In genomic region chr15:39127925-39128617, GRCh38 we compare ENCODE assay signal across 8 cellular contexts.
A peak's percentile ranks its signal among the peaks of the same experiment; 100 is the strongest.
DNase-seq lines count a peak whose midpoint lies in the region; ATAC-seq and TF ChIP-seq lines count a peak whose summit lies in the region.

No MANE protein-coding gene starts in this region.

- H3K9ac ChIP-seq in HUES48 (ENCODE audit: low read depth, low read length): no peak overlapping the region

- H3K27ac ChIP-seq in HUES48 (ENCODE audit: low read depth, low read length): peak overlapping the region; percentile 78
- no peak overlapping the region for H3K27ac ChIP-seq in ovary
- no peak overlapping the region for H3K27ac ChIP-seq in vagina

- ATAC-seq in activated naive CD8-positive, alpha-beta T cell treated with anti-CD3 and anti-CD28 coated beads, Interleukin-2, amount 10 ng/mL, durations not matched to agents 7 days and 5 days (ENCODE audit: low read depth): peak; percentile 45
- no peak for ATAC-seq in GM18502 (IDR thresholded peaks at IDR 0.05; ENCODE audit: poor library complexity, unreplicated experiment)

- H3K36me3 Mint-ChIP-seq in activated naive CD8-positive, alpha-beta T cell treated with anti-CD3 and anti-CD28 coated beads, Interleukin-2, amount 10 ng/mL, durations not matched to agents 7 days and 5 days: peaks cover 2% of the 10 kb centered on the region

- H3K4me1 ChIP-seq in HUES48 (ENCODE audit: control insufficient read depth, insufficient read depth, low read length) (peaks cover 21% of the 10 kb centered on the region), ovary (ENCODE audit: insufficient read depth) (peaks cover 10% of the 10 kb centered on the region), vagina (peaks cover 18% of the 10 kb centered on the region)

- H3K4me3 ChIP-seq in AG04449 (ENCODE audit: low read depth, low read length) (no peak overlapping the region), HUES48 (ENCODE audit: low read depth, low read length) (no peak overlapping the region), kidney epithelial cell (ENCODE audit: low read depth, low read length) (no peak overlapping the region), ovary (no peak overlapping the region), vagina (no peak overlapping the region)

- no peak overlapping the region for H3K27ac Mint-ChIP-seq in activated naive CD8-positive, alpha-beta T cell treated with anti-CD3 and anti-CD28 coated beads, Interleukin-2, amount 10 ng/mL, durations not matched to agents 7 days and 5 days

- intact Hi-C loops in ovary (cut with DNase I): no loop called here
- intact Hi-C loops in vagina (cut with DNase I): no loop called here

- H3K4me1 Mint-ChIP-seq in activated naive CD8-positive, alpha-beta T cell treated with anti-CD3 and anti-CD28 coated beads, Interleukin-2, amount 10 ng/mL, durations not matched to agents 7 days and 5 days: peaks cover 9% of the 10 kb centered on the region

- TF ChIP-seq EP300 in ovary (IDR thresholded peaks at IDR 0.05): no peak

- H3K4me3 Mint-ChIP-seq in activated naive CD8-positive, alpha-beta T cell treated with anti-CD3 and anti-CD28 coated beads, Interleukin-2, amount 10 ng/mL, durations not matched to agents 7 days and 5 days: no peak overlapping the region

- no peaks in the 10 kb centered on the region for H3K9me3 ChIP-seq in HUES48 (ENCODE audit: control insufficient read depth, insufficient read depth, low read length)
- H3K9me3 ChIP-seq in ovary: no peaks in the 10 kb centered on the region
- H3K9me3 ChIP-seq in vagina: no peaks in the 10 kb centered on the region

- CTCF ChIA-PET in AG04449 (lab: Yijun Ruan, JAX): interaction anchor here (0.8 kb wide), 1 partner anchor 11 kb away, joined by 3 read pairs; no protein-coding TSS in a partner anchor

- H3K36me3 ChIP-seq in HUES48 (ENCODE audit: control insufficient read depth, insufficient read depth, low read length): no peaks in the 10 kb centered on the region
- H3K36me3 ChIP-seq in kidney epithelial cell (ENCODE audit: control insufficient read depth, insufficient read depth, low read length): no peaks in the 10 kb centered on the region
- no peaks in the 10 kb centered on the region for H3K36me3 ChIP-seq in ovary
- no peaks in the 10 kb centered on the region for H3K36me3 ChIP-seq in vagina

- 17 to 30% (median 19%) methylated on average over 2 of the region's 2 CpGs for WGBS in ovary, 3 donors

- peaks cover 1% of the 10 kb centered on the region for H3K9me3 Mint-ChIP-seq in activated naive CD8-positive, alpha-beta T cell treated with anti-CD3 and anti-CD28 coated beads, Interleukin-2, amount 10 ng/mL, durations not matched to agents 7 days and 5 days

- no peaks in the 10 kb centered on the region for H3K27me3 ChIP-seq in HUES48 (ENCODE audit: control insufficient read depth, insufficient read depth, low read length)
- no peaks in the 10 kb centered on the region for H3K27me3 ChIP-seq in kidney epithelial cell (ENCODE audit: control insufficient read depth, insufficient read depth, low read length)
- no peaks in the 10 kb centered on the region for H3K27me3 ChIP-seq in ovary
- no peaks in the 10 kb centered on the region for H3K27me3 ChIP-seq in vagina

- H3K27me3 Mint-ChIP-seq in activated naive CD8-positive, alpha-beta T cell treated with anti-CD3 and anti-CD28 coated beads, Interleukin-2, amount 10 ng/mL, durations not matched to agents 7 days and 5 days: peaks cover 22% of the 10 kb centered on the region

- TF ChIP-seq POLR2A in ovary (IDR thresholded peaks at IDR 0.05) (no peak), vagina (IDR thresholded peaks at IDR 0.05) (no peak)

- POLR2A ChIA-PET in AG04449 (lab: Yijun Ruan, JAX): interaction anchor here (0.9 to 1.0 kb wide), 3 partner anchors 48 to 454 kb away, joined by 3 to 5 read pairs (median 4); no protein-coding TSS in a partner anchor
- POLR2A ChIA-PET in activated naive CD8-positive, alpha-beta T cell treated with anti-CD3 and anti-CD28 coated beads, Interleukin-2, amount 10 ng/mL, durations not matched to agents 7 days and 5 days (lab: Charles Lee): no interaction called here

- TF ChIP-seq CTCF in AG04449 (IDR thresholded peaks at IDR 0.05; ENCODE audit: insufficient read depth, low read length, missing control alignments): no peak
- TF ChIP-seq CTCF in kidney epithelial cell (IDR thresholded peaks at IDR 0.05; ENCODE audit: insufficient read depth, low read length, poor library complexity, severe bottlenecking): no peak
- no peak for TF ChIP-seq CTCF in ovary (IDR thresholded peaks at IDR 0.05)
- no peak for TF ChIP-seq CTCF in vagina (IDR thresholded peaks at IDR 0.05)

- DNase-seq in AG04449 (ENCODE audit: low read depth, low spot score) (peak; percentile 90), kidney epithelial cell (ENCODE audit: low read depth) (peak; percentile 94), NCI-H2081 treated with DMSO at 0.1 percent for 48 hours (lab: John Stamatoyannopoulos, UW) (no peak), ovary (no peak), vagina (ENCODE audit: extremely low spot score in 2 of 2) (no peak)
- no peak for DNase-seq in activated naive CD8-positive, alpha-beta T cell treated with anti-CD3 and anti-CD28 coated beads, Interleukin-2, amount 10 ng/mL, durations not matched to agents 7 days and 5 days

Comparison
In these comparisons a context has a peak if more than half of its experiments do, and no peak if none do; other contexts are left out.
1. DNase-seq: peak in AG04449 (single experiment) and kidney epithelial cell (single experiment); none in activated naive CD8-positive, alpha-beta T cell treated with anti-CD3 and anti-CD28 coated beads, Interleukin-2, amount 10 ng/mL, durations not matched to agents 7 days and 5 days (single experiment), NCI-H2081 treated with DMSO at 0.1 percent for 48 hours (single experiment), ovary (0 of 5) and vagina (0 of 2).